Comparison of ENCODE assay signal across 27 cellular contexts in the genomic region with DNA sequence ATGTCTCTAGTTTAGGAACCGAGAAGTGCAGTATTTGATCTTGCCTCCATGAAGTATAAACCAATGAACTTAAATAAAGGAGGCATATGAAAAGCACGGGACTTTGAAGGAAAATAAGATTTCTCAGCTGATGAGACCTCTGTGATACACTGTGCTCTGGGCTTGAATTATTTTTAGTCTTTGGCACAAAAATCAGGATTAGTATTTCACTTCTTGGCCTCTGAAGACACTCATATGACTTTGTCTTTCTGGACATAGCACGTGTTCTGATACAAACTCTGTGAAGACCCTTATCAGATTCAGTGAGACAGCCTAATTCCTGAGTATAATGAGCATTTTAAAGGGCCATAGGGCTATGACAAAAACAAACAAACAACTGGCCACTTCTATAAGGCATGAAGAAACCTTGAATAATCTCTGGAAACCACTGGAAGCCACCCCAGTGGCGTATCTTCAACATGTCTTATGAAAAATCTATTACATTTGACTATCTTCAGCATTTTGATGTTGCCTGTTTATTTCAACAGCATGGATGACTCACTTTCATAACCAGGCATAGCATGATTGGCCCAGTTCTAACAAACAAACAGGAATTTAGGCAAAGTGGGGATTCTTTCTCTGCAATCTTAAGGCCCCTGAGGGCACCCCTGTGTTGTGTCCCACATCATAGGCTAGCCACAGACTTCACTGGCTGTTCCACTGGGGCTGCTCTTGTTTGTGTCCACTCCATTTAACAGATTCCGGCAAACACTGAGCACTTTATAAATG.
DNase-seq lines count a peak whose midpoint lies in the region; ATAC-seq and TF ChIP-seq lines count a peak whose summit lies in the region.
"Had no signal": no experiment of that assay in that cellular context is flagged by ENCODE, and none has a peak within 500 bp of the region (broad histone marks: within the 10 kb centered on the region; RNA-seq: fewer than 3 reads in every experiment).

No MANE protein-coding gene starts in this region.

- no peaks in the 10 kb centered on the region for H3K27me3 Mint-ChIP-seq in osteocyte (ENCODE audit: unreplicated experiment)

- no peaks in the 10 kb centered on the region for H3K36me3 Mint-ChIP-seq in osteocyte (ENCODE audit: unreplicated experiment)
- H3K36me3 Mint-ChIP-seq: natural killer cell had no signal

- H3K27ac Mint-ChIP-seq in osteocyte (ENCODE audit: unreplicated experiment) = no peak overlapping the region
- H3K27ac Mint-ChIP-seq: activated naive CD4-positive, alpha-beta T cell treated with anti-CD3 and anti-CD28 coated beads for 36 hours; natural killer cell; T-helper 1 cell treated with Interleukin-12 subunit alpha and Interleukin-12 subunit beta and Interleukin-4 antibody, amounts not matched to agents 30 μg/mL and 1 μg/mL, for 36 hours had no signal

- peaks cover 27% of the 10 kb centered on the region for H3K4me1 ChIP-seq in adipocyte (ENCODE audit: control insufficient read depth, insufficient read depth, low read length)
- H3K4me1 ChIP-seq: A549, tibial nerve had no signal

- no peak for ATAC-seq in HG03342 (IDR thresholded peaks at IDR 0.05; ENCODE audit: unreplicated experiment)
- ATAC-seq: A549, natural killer cell had no signal

- H3K4me1 Mint-ChIP-seq in osteocyte (ENCODE audit: unreplicated experiment) = no peaks in the 10 kb centered on the region
- H3K4me1 Mint-ChIP-seq: natural killer cell had no signal

- H3K9me3 Mint-ChIP-seq in osteocyte (ENCODE audit: unreplicated experiment) = no peaks in the 10 kb centered on the region
- H3K9me3 Mint-ChIP-seq: activated naive CD4-positive, alpha-beta T cell treated with anti-CD3 and anti-CD28 coated beads for 36 hours; natural killer cell had no signal

- H3K4me3 ChIP-seq in adipocyte (ENCODE audit: low read length) (peak overlapping the region; percentile 58), fibroblast of pulmonary artery (replicated peaks; ENCODE audit: low read depth, low read length) (no peak overlapping the region)
- H3K4me3 ChIP-seq: A549, tibial nerve had no signal

- no peaks in the 10 kb centered on the region for H3K9me3 ChIP-seq in adipocyte (ENCODE audit: control insufficient read depth, low read length)
- H3K9me3 ChIP-seq: A549, tibial nerve had no signal

- no peak overlapping the region for H3K4me3 Mint-ChIP-seq in osteocyte (ENCODE audit: unreplicated experiment)
- H3K4me3 Mint-ChIP-seq: activated naive CD4-positive, alpha-beta T cell treated with anti-CD3 and anti-CD28 coated beads for 36 hours; natural killer cell; T-helper 1 cell treated with Interleukin-12 subunit alpha and Interleukin-12 subunit beta and Interleukin-4 antibody, amounts not matched to agents 30 μg/mL and 1 μg/mL, for 36 hours had no signal

- H3K36me3 ChIP-seq in adipocyte (ENCODE audit: control insufficient read depth, insufficient read depth, low read length, severe bottlenecking) = no peaks in the 10 kb centered on the region
- H3K36me3 ChIP-seq: tibial nerve had no signal

- peak overlapping the region; percentile 69 for H3K9ac ChIP-seq in adipocyte (ENCODE audit: low read length)

- no peaks in the 10 kb centered on the region for H3K27me3 ChIP-seq in adipocyte (replicated peaks; ENCODE audit: control insufficient read depth, insufficient read depth, low read length)
- H3K27me3 ChIP-seq: tibial nerve had no signal

- TF ChIP-seq CTCF in fibroblast of pulmonary artery (IDR thresholded peaks at IDR 0.05; ENCODE audit: low read length, missing control alignments) (no peak), osteocyte (IDR thresholded peaks at IDR 0.05) (no peak)

- peak; percentile 20 for DNase-seq in EL
- DNase-seq in adipocyte (ENCODE audit: low read depth) = peak; percentile 73
- peak; percentile 8 for DNase-seq in fibroblast of pulmonary artery (ENCODE audit: low read depth)
- peak; percentile 34 for DNase-seq in renal cortical epithelial cell (ENCODE audit: low read depth)
- no peak for DNase-seq in activated CD4-positive, alpha-beta T cell treated with anti-CD3 and anti-CD28 coated beads for 1 hour
- DNase-seq in osteocyte (ENCODE audit: extremely low spot score, unreplicated experiment) = no peak
- no peak for DNase-seq in stimulated activated CD8-positive, alpha-beta memory T cell treated with anti-CD3 and anti-CD28 coated beads, Interleukin-4, amount 100 ng/mL, for 48 hours
- DNase-seq: activated CD4-positive, alpha-beta T cell treated with anti-CD3 and anti-CD28 coated beads for 4 hours; activated naive CD4-positive, alpha-beta T cell treated with anti-CD3 and anti-CD28 coated beads for 36 hours; activated T-cell treated with anti-CD3 and anti-CD28 coated beads, Interleukin-2, amount 50 U/mL, for 48 hours; central memory CD4-positive, alpha-beta T cell; COR-L47; DMS79 treated with DMSO at 0.1 percent for 48 hours; erythroblast; glutamatergic neuron; Karpas-422; natural killer cell; NCI-H1092; NCI-H2029 treated with DMSO at 0.1 percent for 48 hours; posterior cingulate gyrus; SHP77; stimulated activated CD4-positive, alpha-beta T cell treated with anti-CD3 and anti-CD28 coated beads, Interleukin-2, amount 100 ng/mL, for 24 hours; stimulated activated naive CD4-positive, alpha-beta T cell treated with Interleukin-2 at 50 U/mL for 16 hours had no signal

Comparison
In these comparisons a context has a peak if more than half of its experiments do, and no peak if none do; other contexts are left out.
1. DNase-seq: peak in EL (single experiment), adipocyte (single experiment), fibroblast of pulmonary artery (single experiment) and renal cortical epithelial cell (single experiment); none in activated CD4-positive, alpha-beta T cell treated with anti-CD3 and anti-CD28 coated beads for 1 hour (single experiment), osteocyte (single experiment) and stimulated activated CD8-positive, alpha-beta memory T cell treated with anti-CD3 and anti-CD28 coated beads, Interleukin-4, amount 100 ng/mL, for 48 hours (single experiment).